8 cellular contexts compared by ENCODE assay signal in the genomic region with DNA sequence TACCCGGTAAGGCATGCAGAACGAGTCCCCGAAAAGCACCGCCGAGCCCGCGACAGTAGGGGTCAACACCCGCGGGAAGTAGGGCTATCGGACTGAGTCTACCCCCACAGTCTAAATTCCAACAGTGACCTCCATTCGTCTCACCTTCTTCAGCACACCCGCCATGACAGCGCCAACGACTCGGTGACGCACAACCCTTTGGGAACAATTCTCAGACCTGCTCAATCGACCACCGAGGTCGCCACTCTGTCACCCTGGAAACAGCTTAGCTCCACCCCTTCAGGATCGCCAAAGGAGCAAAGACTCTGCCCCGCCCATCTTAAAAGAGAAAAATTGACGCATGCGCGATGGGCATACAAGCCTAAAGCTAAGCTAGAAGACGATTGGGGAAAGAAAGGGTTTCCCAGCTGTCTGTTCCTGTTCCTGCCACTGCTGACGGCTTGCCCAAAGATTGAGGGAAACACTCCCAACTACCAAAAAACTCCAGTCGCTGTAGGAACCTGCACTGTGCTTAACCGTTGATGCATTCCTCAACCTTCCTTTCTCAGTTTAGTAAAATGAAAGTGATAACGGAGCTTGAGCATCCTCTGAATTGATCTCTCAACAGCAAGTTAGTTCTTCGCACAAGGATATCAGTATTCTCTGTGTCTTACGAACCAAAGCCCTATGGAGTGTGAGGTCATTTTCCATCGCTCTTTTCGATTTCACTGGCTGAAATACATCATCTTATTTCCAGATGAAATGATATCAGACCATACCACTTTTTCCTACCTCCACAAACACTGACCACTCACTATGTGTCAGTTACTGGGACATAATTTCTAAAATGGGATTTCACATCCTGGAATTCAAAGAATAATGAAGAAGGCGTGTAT. TPM values are rescaled to one million over a fixed set of nuclear protein-coding genes. Genes with fewer than 3 reads are reported as not detected.
DNase-seq lines count a peak whose midpoint lies in the region; ATAC-seq and TF ChIP-seq lines count a peak whose summit lies in the region.

Gene NDUFA5 (minus strand): TSS at position 188 of the 875 bp plus-strand sequence. CDS start 23 bp downstream, at position 165.

- peak within 1 kb of the TSS; percentile 97 for H2AFZ ChIP-seq in OCI-LY1 (ENCODE audit: low read length)

- WGBS in mesodermal cell (ENCODE audit: insufficient coverage in 2 of 2), 2 experiments, result 17 to 26% methylated on average over 22 to 33 of the region's 34 CpGs

- no peaks in the 10 kb centered on the region for H3K27me3 ChIP-seq in OCI-LY1 (ENCODE audit: insufficient read depth, low read length)

- peaks cover 5% of the 10 kb centered on the region for H3K36me3 Mint-ChIP-seq in endothelial cell (ENCODE audit: low read depth, unreplicated experiment)

- H3K9ac ChIP-seq in OCI-LY1 (ENCODE audit: low read length), result peak within 1 kb of the TSS; percentile 87

- no peaks in the 10 kb centered on the region for H3K9me2 ChIP-seq in OCI-LY1 (ENCODE audit: low read depth, low read length)

- peak; percentile 95 for ATAC-seq in GM21526 (IDR thresholded peaks at IDR 0.05; ENCODE audit: low FRiP score, unreplicated experiment)

- H3K4me1 Mint-ChIP-seq in endothelial cell (ENCODE audit: unreplicated experiment), result no peaks in the 10 kb centered on the region

- H3K36me3 ChIP-seq in OCI-LY1 (ENCODE audit: insufficient read depth, low read length) (peaks cover 27% of the 10 kb centered on the region), mesodermal cell (ENCODE audit: control insufficient read depth, insufficient read depth, low read length) (peaks cover 23% of the 10 kb centered on the region)

- H3K9me3 Mint-ChIP-seq in endothelial cell (ENCODE audit: unreplicated experiment), result no peaks in the 10 kb centered on the region

- no peak within 1 kb of the TSS for H3K4me3 Mint-ChIP-seq in endothelial cell (ENCODE audit: unreplicated experiment)

- DNase-seq in DMS 273 (lab: John Stamatoyannopoulos, UW; ENCODE audit: unreplicated experiment), result peak; percentile 100
- peak; percentile 74 for DNase-seq in HuH-7 (ENCODE audit: low spot score)
- DNase-seq in activated CD8-positive, alpha-beta memory T cell treated with anti-CD3 and anti-CD28 coated beads, Interleukin-2, amount 50 U/mL, for 4 hours, result peak; percentile 95
- peak; percentile 95 for DNase-seq in endothelial cell (ENCODE audit: low spot score)
- DNase-seq in stimulated activated CD8-positive, alpha-beta memory T cell treated with anti-CD3 and anti-CD28 coated beads, Interleukin-15, amount 100 ng/mL, for 4 hours (ENCODE audit: low read depth in 2 of 2), result peak; percentile 86 to 97

- H4K20me1 ChIP-seq in OCI-LY1 (ENCODE audit: insufficient read depth, low read length), result no peaks in the 10 kb centered on the region

- no peaks in the 10 kb centered on the region for H3K27me3 Mint-ChIP-seq in endothelial cell (ENCODE audit: unreplicated experiment)

- no peak within 1 kb of the TSS for H3K27ac Mint-ChIP-seq in endothelial cell (ENCODE audit: unreplicated experiment)

- H3K79me2 ChIP-seq in OCI-LY1 (ENCODE audit: insufficient read depth, low read length), result peaks cover 11% of the 10 kb centered on the region; the same call in 1 of the 2 replicates

- no peaks in the 10 kb centered on the region for H3F3A ChIP-seq in OCI-LY1 (ENCODE audit: insufficient read depth, low read length)

- H3K9me3 ChIP-seq in OCI-LY1 (ENCODE audit: low read length), result no peaks in the 10 kb centered on the region
- H3K9me3 ChIP-seq in mesodermal cell (ENCODE audit: control insufficient read depth, low read length), result no peaks in the 10 kb centered on the region

- no peak for TF ChIP-seq CTCF in OCI-LY1 (IDR thresholded peaks at IDR 0.05; ENCODE audit: low read length)
- no peak for TF ChIP-seq CTCF in endothelial cell (IDR thresholded peaks at IDR 0.05; ENCODE audit: unreplicated experiment)

- peak within 1 kb of the TSS; percentile 44 for H3K27ac ChIP-seq in OCI-LY1 (ENCODE audit: low read depth, low read length, poor library complexity, severe bottlenecking)
- peak within 1 kb of the TSS; percentile 86 for H3K27ac ChIP-seq in mesodermal cell (ENCODE audit: low read depth, low read length, severe bottlenecking)

- H3K4me3 ChIP-seq in OCI-LY1 (ENCODE audit: low read depth, low read length, poor library complexity, severe bottlenecking) (peak within 1 kb of the TSS; percentile 83), mesodermal cell (ENCODE audit: extremely low read depth, insufficient read depth, low read length, poor library complexity, severe bottlenecking) (peak within 1 kb of the TSS; percentile 83)

- H3K4me2 ChIP-seq in OCI-LY1 (ENCODE audit: low read length), result peak within 1 kb of the TSS; percentile 85

- H3K4me1 ChIP-seq in OCI-LY1 (ENCODE audit: insufficient read depth, low read length, severe bottlenecking) (peaks cover 30% of the 10 kb centered on the region), mesodermal cell (ENCODE audit: control insufficient read depth, insufficient read depth, low read length, poor library complexity, severe bottlenecking) (no peaks in the 10 kb centered on the region)

RNA-seq across cellular contexts. Expression of gene NDUFA5, which starts in this region (rescaled TPM):
- 45.8 TPM for total RNA-seq in endothelial cell (ENCODE audit: unreplicated experiment)
- polyA plus RNA-seq in mesodermal cell (2013, experiment 1 of 2), result 43.5 TPM
- 60.8 TPM for polyA plus RNA-seq in mesodermal cell (2013, experiment 2 of 2)

Comparison
In these comparisons a context has a peak if more than half of its experiments do, and no peak if none do; other contexts are left out.
1. Peak in every context shown above with its lines: DNase-seq, ATAC-seq, H3K4me3 ChIP-seq and H3K27ac ChIP-seq.